In the genomic region with DNA sequence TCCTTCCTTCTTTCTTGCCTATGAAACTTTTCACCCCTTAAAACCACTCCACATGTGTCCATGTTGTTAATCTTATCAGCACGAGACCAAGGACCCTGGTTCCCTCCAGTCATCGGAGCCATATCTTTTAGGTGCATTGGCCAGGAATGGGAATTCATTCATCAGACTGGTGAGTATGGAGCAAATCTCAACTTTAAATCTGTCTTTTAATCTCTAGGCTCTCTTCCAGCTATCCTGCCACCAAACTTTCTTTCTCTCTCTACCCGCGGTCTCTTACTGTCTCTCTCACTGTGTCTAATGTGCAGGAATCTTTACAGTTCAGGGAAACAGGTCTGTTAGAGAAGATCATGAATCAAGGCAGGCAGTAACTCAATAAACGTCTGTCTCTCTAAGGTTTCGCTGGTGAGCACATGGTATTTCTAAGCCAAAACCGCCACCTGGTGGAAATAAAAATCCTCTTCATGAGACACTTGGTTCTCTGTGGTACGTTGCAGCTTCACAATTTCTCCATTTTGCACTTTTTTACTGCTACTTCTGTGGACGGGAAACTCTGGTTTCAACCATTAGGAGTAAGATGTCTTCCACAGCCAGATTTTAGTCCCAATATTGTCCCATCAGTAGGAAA, we compare ENCODE assay signal across 10 cellular contexts. TPM values are rescaled to one million over a fixed set of nuclear protein-coding genes. Genes with fewer than 3 reads are reported as not detected.
A peak's percentile ranks its signal among the peaks of the same experiment; 100 is the strongest.
DNase-seq lines count a peak whose midpoint lies in the region; ATAC-seq and TF ChIP-seq lines count a peak whose summit lies in the region.
"Had no signal": no experiment of that assay in that cellular context is flagged by ENCODE, and none has a peak within 500 bp of the region (broad histone marks: within the 10 kb centered on the region; RNA-seq: fewer than 3 reads in every experiment).

No MANE protein-coding gene starts in this region.

- no peaks in the 10 kb centered on the region for H3F3A ChIP-seq in PC-9 (ENCODE audit: insufficient read depth, low read depth)

- TF ChIP-seq POLR2A in adrenal gland (IDR thresholded peaks at IDR 0.05) = no peak

- peak overlapping the region; percentile 68 for H2AFZ ChIP-seq in KMS-11 (ENCODE audit: low read depth)
- H2AFZ ChIP-seq in PC-9 = no peak overlapping the region

- no peaks in the 10 kb centered on the region for H3K9me3 ChIP-seq in PC-9 (ENCODE audit: insufficient read depth, low read depth)
- no peaks in the 10 kb centered on the region for H3K9me3 ChIP-seq in adrenal gland (replicated peaks in 1 of 3)

- no peak overlapping the region; the same call in 1 of the 2 replicates for H3K9ac ChIP-seq in KMS-11

- no TSS peak for BruUV-seq in PC-9 (replicated peaks; lab: Mats Ljungman, UMichigan)

- TF ChIP-seq CTCF in KMS-11 (conservative IDR thresholded peaks at IDR 0.05; ENCODE audit: low read depth, low read length) (peak; percentile 86), PC-9 (conservative IDR thresholded peaks at IDR 0.05) (peak; percentile 71), adrenal gland (IDR thresholded peaks at IDR 0.05) (peak; percentile 43 to 74 (median 63))

- 6 to 10% (median 7%) methylated on average over 9 of the region's 9 CpGs for WGBS in adrenal gland, 4 donors

- H3K79me2 ChIP-seq in KMS-11 (ENCODE audit: insufficient read depth, low read depth) (no peaks in the 10 kb centered on the region), PC-9 (ENCODE audit: low read depth) (no peaks in the 10 kb centered on the region)

- intact Hi-C loops in PC-9 (cut with micrococcal nuclease; ENCODE audit: unreplicated experiment) = loop anchor here (1.0 to 5.0 kb wide), 2 partner anchors 121 to 170 kb away; no protein-coding TSS in a partner anchor
- intact Hi-C loops in adrenal gland (cut with DNase I) = loop anchor here (2.0 to 10.0 kb wide), 3 partner anchors 120 to 237 kb away; a partner anchor contains a TSS

- POLR2A ChIA-PET in PC-9 (lab: Charles Lee; ENCODE audit: unreplicated experiment) = no interaction called here

- H3K4me1 ChIP-seq in KMS-11 (ENCODE audit: low read depth, poor library complexity, severe bottlenecking) = peaks cover 48% of the 10 kb centered on the region
- no peaks in the 10 kb centered on the region for H3K4me1 ChIP-seq in PC-9 (replicated peaks; ENCODE audit: insufficient read depth)
- no peaks in the 10 kb centered on the region for H3K4me1 ChIP-seq in adrenal gland (replicated peaks in 1 of 2)

- CTCF ChIA-PET in PC-9 (lab: Charles Lee) = no interaction called here

- ATAC-seq in GM18907 (IDR thresholded peaks at IDR 0.05; ENCODE audit: unreplicated experiment) = no peak

- H3K4me3 ChIP-seq in KMS-11 (IDR thresholded peaks at IDR 0.05; ENCODE audit: insufficient read depth, low read depth, low read length) (no peak overlapping the region), PC-9 (no peak overlapping the region), adrenal gland (no peak overlapping the region)

- H3K4me2 ChIP-seq in KMS-11 (peak overlapping the region; percentile 53), PC-9 (no peak overlapping the region)

- H3K27ac ChIP-seq in KMS-11 (no peak overlapping the region), PC-9 (no peak overlapping the region), adrenal gland (no peak overlapping the region)

- no peaks in the 10 kb centered on the region for H3K9me2 ChIP-seq in PC-9 (ENCODE audit: insufficient read depth)

- H3K27me3 ChIP-seq in KMS-11 (ENCODE audit: insufficient read depth, low read depth) (no peaks in the 10 kb centered on the region), PC-9 (ENCODE audit: insufficient read depth, low read depth) (peaks cover 24% of the 10 kb centered on the region; the same call in 1 of the 2 replicates), adrenal gland (no peaks in the 10 kb centered on the region)

- DNase-seq in EH (ENCODE audit: low read depth) = peak; percentile 54
- DNase-seq in PC-9 = peak in 1 of 2 experiments; percentile 42
- DNase-seq in adrenal gland = peak in 5 of 7 donors; percentile 22 to 57 (median 41)
- peak; percentile 58 for DNase-seq in iPS DF 4.7 (ENCODE audit: extremely low read depth, low spot score)
- peak; percentile 69 for DNase-seq in stimulated activated CD4-positive, alpha-beta T cell treated with anti-CD3 and anti-CD28 coated beads, Interleukin-4, amount 100 ng/mL, for 24 hours
- no peak for DNase-seq in UCSD-AML1 (lab: John Stamatoyannopoulos, UW; ENCODE audit: unreplicated experiment)

- H4K20me1 ChIP-seq in KMS-11 (ENCODE audit: insufficient read depth) (no peaks in the 10 kb centered on the region), PC-9 (ENCODE audit: insufficient read depth) (no peaks in the 10 kb centered on the region)

- H3K36me3 ChIP-seq in KMS-11 (ENCODE audit: insufficient read depth) (no peaks in the 10 kb centered on the region), PC-9 (ENCODE audit: low read depth) (no peaks in the 10 kb centered on the region), adrenal gland (replicated peaks in 1 of 2) (no peaks in the 10 kb centered on the region)

RNA-seq across cellular contexts. Expression of a gene that starts 16.1 kb away (rescaled TPM):
- not detected in 2 replicates for total RNA-seq in PC-9 (2021)
- total RNA-seq in adrenal gland = not detected
- polyA plus RNA-seq in adrenal gland = not detected
- total RNA-seq: subcutaneous adipose tissue had no signal
- polyA plus RNA-seq: adipose tissue had no signal

RNA-seq across cellular contexts. Expression of a gene that starts 32.4 kb away (rescaled TPM):
- total RNA-seq in PC-9 (2021) = not detected in 2 replicates
- not detected for total RNA-seq in adrenal gland
- not detected for polyA plus RNA-seq in adrenal gland
- total RNA-seq: subcutaneous adipose tissue had no signal
- polyA plus RNA-seq: adipose tissue had no signal
